Comparison of ENCODE assay signal across 18 cellular contexts in the genomic region with DNA sequence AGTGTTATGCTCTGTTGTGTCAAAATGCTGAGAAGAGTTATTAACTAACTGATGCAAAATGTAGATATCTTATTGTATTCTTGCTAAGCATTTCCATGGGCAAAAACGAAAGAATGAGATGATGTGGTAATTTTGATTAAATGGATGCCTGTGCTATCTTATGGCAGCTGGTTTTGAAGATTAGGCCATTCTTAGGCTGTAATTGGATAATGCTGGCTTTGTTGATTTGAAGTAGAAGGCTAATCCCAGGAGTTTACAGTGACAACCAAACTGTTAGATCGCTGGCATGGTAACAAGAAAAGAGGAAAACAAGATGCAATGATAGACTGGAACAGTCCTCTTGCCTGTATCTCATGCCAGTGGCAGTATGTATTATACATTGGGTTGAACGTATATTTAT.
DNase-seq lines count a peak whose midpoint lies in the region; ATAC-seq and TF ChIP-seq lines count a peak whose summit lies in the region.
"Had no signal": no experiment of that assay in that cellular context is flagged by ENCODE, and none has a peak within 500 bp of the region (broad histone marks: within the 10 kb centered on the region; RNA-seq: fewer than 3 reads in every experiment).

No MANE protein-coding gene starts in this region.

- H3K4me3 Mint-ChIP-seq in neural progenitor cell, result no peak overlapping the region
- H3K4me3 Mint-ChIP-seq: activated naive CD8-positive, alpha-beta T cell treated with anti-CD3 and anti-CD28 coated beads, Interleukin-2, amount 50 U/mL, for 24 hours; activated T-cell treated with anti-CD3 and anti-CD28 coated beads, Interleukin-2, amount 50 U/mL, for 72 hours; CD4-positive, alpha-beta T cell had no signal

- H3K9me3 ChIP-seq in neural progenitor cell (ENCODE audit: low read depth), result peaks cover 4% of the 10 kb centered on the region
- H3K9me3 ChIP-seq in heart left ventricle, result no peaks in the 10 kb centered on the region
- H3K9me3 ChIP-seq: pancreas had no signal

- no peaks in the 10 kb centered on the region for H4K20me1 ChIP-seq in neural progenitor cell (ENCODE audit: low read depth)

- H3K27me3 ChIP-seq in neural progenitor cell (no peaks in the 10 kb centered on the region), heart left ventricle (no peaks in the 10 kb centered on the region)
- H3K27me3 ChIP-seq: hepatocyte had no signal

- H3K9ac ChIP-seq in neural progenitor cell, result no peak overlapping the region

- no peak for TF ChIP-seq CTCF in HFF-Myc (IDR thresholded peaks at IDR 0.05; ENCODE audit: low read depth, low read length, missing control alignments)
- TF ChIP-seq CTCF in choroid plexus epithelial cell (conservative IDR thresholded peaks at IDR 0.05; ENCODE audit: low read depth, low read length), result no peak
- no peak for TF ChIP-seq CTCF in neural progenitor cell (IDR thresholded peaks at IDR 0.05)
- no peak for TF ChIP-seq CTCF in heart left ventricle (IDR thresholded peaks at IDR 0.05)

- H3K4me1 Mint-ChIP-seq in neural progenitor cell, result no peaks in the 10 kb centered on the region
- H3K4me1 Mint-ChIP-seq: activated naive CD8-positive, alpha-beta T cell treated with anti-CD3 and anti-CD28 coated beads, Interleukin-2, amount 50 U/mL, for 24 hours had no signal

- H3K27ac ChIP-seq in neural progenitor cell (no peak overlapping the region), heart left ventricle (no peak overlapping the region)
- H3K27ac ChIP-seq: hepatocyte, pancreas had no signal

- no peak for TF ChIP-seq POLR2A in heart left ventricle (IDR thresholded peaks at IDR 0.05)

- whole genome bisulfite sequencing in heart left ventricle, 4 donors, result 42 to 66% (median 49%) methylated on average over 3 of the region's 3 CpGs

- no peaks in the 10 kb centered on the region for H3K36me3 ChIP-seq in neural progenitor cell
- no peaks in the 10 kb centered on the region for H3K36me3 ChIP-seq in heart left ventricle
- H3K36me3 ChIP-seq: pancreas had no signal

- H3K4me3 ChIP-seq in HFF-Myc (replicated peaks; ENCODE audit: low read depth, low read length) (no peak overlapping the region), choroid plexus epithelial cell (ENCODE audit: low read depth, low read length) (no peak overlapping the region), neural progenitor cell (no peak overlapping the region), heart left ventricle (no peak overlapping the region)
- H3K4me3 ChIP-seq: hepatocyte, pancreas had no signal

- peak overlapping the region; percentile 11 for H3K4me2 ChIP-seq in neural progenitor cell
- H3K4me2 ChIP-seq: hepatocyte had no signal

- no peaks in the 10 kb centered on the region for H3K79me2 ChIP-seq in neural progenitor cell (ENCODE audit: low read depth)
- H3K79me2 ChIP-seq: hepatocyte had no signal

- H3K4me1 ChIP-seq in neural progenitor cell, result peaks cover 8% of the 10 kb centered on the region
- H3K4me1 ChIP-seq in heart left ventricle, result no peaks in the 10 kb centered on the region
- H3K4me1 ChIP-seq: pancreas had no signal

- DNase-seq in HFF-Myc (ENCODE audit: extremely low read depth, low read depth), result peak; percentile 2
- DNase-seq in NCI-H82 treated with DMSO at 0.1 percent for 48 hours (lab: John Stamatoyannopoulos, UW; ENCODE audit: unreplicated experiment), result peak; percentile 98
- DNase-seq in choroid plexus epithelial cell (ENCODE audit: low read depth), result peak; percentile 1
- peak; percentile 43 for DNase-seq in neural progenitor cell (ENCODE audit: low spot score)
- no peak for DNase-seq in kidney tubule cell (ENCODE audit: low spot score)
- DNase-seq in globus pallidus (ENCODE audit: low spot score), result no peak
- DNase-seq in HCEC 1CT, result no peak
- no peak for DNase-seq in heart left ventricle
- DNase-seq: activated CD4-positive, alpha-beta T cell treated with anti-CD3 and anti-CD28 coated beads, Interleukin-2, amount 50 U/mL, for 48 hours; activated naive CD8-positive, alpha-beta T cell treated with anti-CD3 and anti-CD28 coated beads, Interleukin-2, amount 50 U/mL, for 24 hours; activated T-cell treated with anti-CD3 and anti-CD28 coated beads, Interleukin-2, amount 50 U/mL, for 72 hours; CD4-positive, alpha-beta T cell; Karpas-422; left cardiac atrium; NCI-H1694; pancreas; Right ventricle myocardium superior had no signal

- no peak overlapping the region for H2AFZ ChIP-seq in neural progenitor cell (replicated peaks)
- H2AFZ ChIP-seq: hepatocyte had no signal

- H3F3A ChIP-seq in neural progenitor cell (ENCODE audit: low read depth), result no peaks in the 10 kb centered on the region

- intact Hi-C loops in heart left ventricle (cut with DNase I), result no loop called here

- no peaks in the 10 kb centered on the region for H3K36me3 Mint-ChIP-seq in neural progenitor cell

- H3K27ac Mint-ChIP-seq in neural progenitor cell, result no peak overlapping the region
- H3K27ac Mint-ChIP-seq: activated naive CD8-positive, alpha-beta T cell treated with anti-CD3 and anti-CD28 coated beads, Interleukin-2, amount 50 U/mL, for 24 hours; activated T-cell treated with anti-CD3 and anti-CD28 coated beads, Interleukin-2, amount 50 U/mL, for 72 hours; CD4-positive, alpha-beta T cell had no signal

- H3K27me3 Mint-ChIP-seq in neural progenitor cell (ENCODE audit: insufficient read depth, low read depth), result peaks cover under 1% of the 10 kb centered on the region
- H3K27me3 Mint-ChIP-seq: activated naive CD8-positive, alpha-beta T cell treated with anti-CD3 and anti-CD28 coated beads, Interleukin-2, amount 50 U/mL, for 24 hours; CD4-positive, alpha-beta T cell had no signal

- no peak for ATAC-seq in heart left ventricle
- ATAC-seq: activated naive CD8-positive, alpha-beta T cell treated with anti-CD3 and anti-CD28 coated beads, Interleukin-2, amount 50 U/mL, for 24 hours; activated T-cell treated with anti-CD3 and anti-CD28 coated beads, Interleukin-2, amount 50 U/mL, for 72 hours; left cardiac atrium; pancreas had no signal

- peaks cover 5% of the 10 kb centered on the region for H3K9me3 Mint-ChIP-seq in neural progenitor cell
- H3K9me3 Mint-ChIP-seq: activated naive CD8-positive, alpha-beta T cell treated with anti-CD3 and anti-CD28 coated beads, Interleukin-2, amount 50 U/mL, for 24 hours; activated T-cell treated with anti-CD3 and anti-CD28 coated beads, Interleukin-2, amount 50 U/mL, for 72 hours; CD4-positive, alpha-beta T cell had no signal

Comparison
In these comparisons a context has a peak if more than half of its experiments do, and no peak if none do; other contexts are left out.
1. DNase-seq: peak in HFF-Myc (single experiment), NCI-H82 treated with DMSO at 0.1 percent for 48 hours (single experiment), choroid plexus epithelial cell (single experiment) and neural progenitor cell (single experiment); none in kidney tubule cell (single experiment), globus pallidus (single experiment), HCEC 1CT (single experiment) and heart left ventricle (0 of 5).